16 cellular contexts compared by ENCODE assay signal in the genomic region with DNA sequence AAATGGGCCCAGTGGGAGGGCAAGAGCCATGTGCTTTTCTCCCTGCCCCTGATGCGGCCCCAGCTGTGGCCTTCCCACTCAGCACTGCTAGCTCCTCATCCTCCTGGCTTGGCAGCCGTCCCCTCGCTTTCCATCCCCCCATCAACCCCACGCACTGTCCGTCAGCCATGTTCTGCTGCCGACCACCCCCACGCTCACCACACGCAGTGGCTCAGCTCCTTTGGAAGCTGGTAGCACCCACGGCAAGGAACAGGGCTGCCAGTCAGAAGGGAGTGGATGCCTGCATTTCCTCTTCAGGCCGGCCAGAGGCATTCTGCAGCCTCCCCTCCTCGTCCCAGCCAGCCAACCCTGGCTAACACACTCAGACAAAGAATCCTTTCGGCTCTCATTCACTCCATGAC. TPM values are rescaled to one million over a fixed set of nuclear protein-coding genes. Genes with fewer than 3 reads are reported as not detected.
DNase-seq lines count a peak whose midpoint lies in the region; ATAC-seq and TF ChIP-seq lines count a peak whose summit lies in the region.
"Had no signal": no experiment of that assay in that cellular context is flagged by ENCODE, and none has a peak within 500 bp of the region (broad histone marks: within the 10 kb centered on the region; RNA-seq: fewer than 3 reads in every experiment).

No MANE protein-coding gene starts in this region.

- no peak overlapping the region for H3K4ac ChIP-seq in IMR-90 (ENCODE audit: low read depth, low read length)

- no peak overlapping the region for H3K23ac ChIP-seq in IMR-90 (ENCODE audit: low read depth, low read length)

- H3K4me3 Mint-ChIP-seq in neural progenitor cell = peak overlapping the region; percentile 24
- H3K4me3 Mint-ChIP-seq: HFFc6, immature natural killer cell had no signal

- BruUV-seq in IMR-90 (replicated peaks; lab: Mats Ljungman, UMichigan) = no TSS peak

- no peak overlapping the region for H3K18ac ChIP-seq in IMR-90 (ENCODE audit: low read depth, low read length)

- intact Hi-C loops in IMR-90 (cut with micrococcal nuclease) (no loop called here), colonic mucosa (cut with DNase I) (no loop called here)

- no peak overlapping the region for H2BK120ac ChIP-seq in IMR-90 (ENCODE audit: low read depth, low read length)

- no peak overlapping the region for H3K4me3 ChIP-seq in IMR-90 (ENCODE audit: insufficient read depth, low read depth, low read length)
- no peak overlapping the region for H3K4me3 ChIP-seq in colonic mucosa
- no peak overlapping the region for H3K4me3 ChIP-seq in neural progenitor cell
- H3K4me3 ChIP-seq: smooth muscle cell had no signal

- TF ChIP-seq CTCF in IMR-90 (conservative IDR thresholded peaks at IDR 0.05; ENCODE audit: low read depth, low read length) (no peak), colonic mucosa (IDR thresholded peaks at IDR 0.05) (no peak), neural progenitor cell (IDR thresholded peaks at IDR 0.05) (no peak)

- H3K79me1 ChIP-seq in IMR-90 (ENCODE audit: low read depth in 1 of 2, low read length in 2 of 2) = peaks cover 3 to 69% of the 10 kb centered on the region in 2 experiments; a peak in 3 of 4 replicates

- CTCF ChIA-PET in IMR-90 (lab: Yijun Ruan, JAX) = no interaction called here

- TF ChIP-seq POLR2A in IMR-90 (IDR thresholded peaks at IDR 0.05; ENCODE audit: low read depth, low read length) = no peak

- H3K9me3 ChIP-seq in IMR-90 (ENCODE audit: control insufficient read depth, insufficient read depth, low read length) = no peaks in the 10 kb centered on the region
- H3K9me3 ChIP-seq in colonic mucosa = no peaks in the 10 kb centered on the region
- H3K9me3 ChIP-seq in neural progenitor cell (ENCODE audit: low read depth) = no peaks in the 10 kb centered on the region

- no peak for TF ChIP-seq RAD21 in IMR-90 (IDR thresholded peaks at IDR 0.05; ENCODE audit: low read length)

- peaks cover 15% of the 10 kb centered on the region for H3K4me1 ChIP-seq in IMR-90 (ENCODE audit: control insufficient read depth, insufficient read depth, low read length)
- H3K4me1 ChIP-seq in colonic mucosa = peaks cover 12% of the 10 kb centered on the region
- H3K4me1 ChIP-seq in neural progenitor cell = peaks cover 26% of the 10 kb centered on the region

- in situ Hi-C loops in IMR-90 (cut with MboI; ENCODE audit: low sequenced_read_pairs) = no loop called here

- peak; percentile 37 for DNase-seq in NCI-H2196 treated with DMSO at 0.1 percent for 48 hours (lab: John Stamatoyannopoulos, UW; ENCODE audit: unreplicated experiment)
- DNase-seq in NCI-H2196 (lab: John Stamatoyannopoulos, UW; ENCODE audit: unreplicated experiment) = no peak
- DNase-seq in IMR-90 = no peak
- peak; percentile 15 for DNase-seq in colonic mucosa
- DNase-seq in neural progenitor cell (ENCODE audit: low spot score) = no peak
- no peak for DNase-seq in stimulated activated CD4-positive, alpha-beta T cell treated with anti-CD3 and anti-CD28 coated beads, Interleukin-4, amount 100 ng/mL, for 4 hours
- DNase-seq in activated CD4-positive, alpha-beta T cell treated with anti-CD3 and anti-CD28 coated beads for 48 hours = no peak
- DNase-seq: EL, HFFc6, immature natural killer cell, KBM-7, NCI-H774 had no signal

- peaks cover 55% of the 10 kb centered on the region for H3K36me3 ChIP-seq in IMR-90 (ENCODE audit: control insufficient read depth, insufficient read depth, low read length)
- peaks cover 30% of the 10 kb centered on the region for H3K36me3 ChIP-seq in colonic mucosa
- H3K36me3 ChIP-seq in neural progenitor cell = no peaks in the 10 kb centered on the region

- no peak overlapping the region for H2BK20ac ChIP-seq in IMR-90 (ENCODE audit: low read depth, low read length)

- H3K14ac ChIP-seq in IMR-90 (replicated peaks; ENCODE audit: low read depth, low read length) = no peak overlapping the region

- H4K91ac ChIP-seq in IMR-90 (ENCODE audit: insufficient read depth, low read depth, low read length) = no peak overlapping the region

- peak overlapping the region; percentile 26 for H2AK9ac ChIP-seq in IMR-90 (replicated peaks; ENCODE audit: low read depth, low read length, poor library complexity)

- no peak overlapping the region for H3K9ac ChIP-seq in IMR-90 (ENCODE audit: low read depth, low read length)
- no peak overlapping the region for H3K9ac ChIP-seq in colonic mucosa (ENCODE audit: low read depth in 2 of 2, low read length in 2 of 2)
- no peak overlapping the region for H3K9ac ChIP-seq in neural progenitor cell

- WGBS in IMR-90 (ENCODE audit: extremely low coverage in 2 of 2, insufficient read length in 1 of 2), 2 experiments = 100% methylated on average over 2 of the region's 12 CpGs; no CpG with 5 or more reads in 1 of the 2 experiments

- no peak overlapping the region for H2BK15ac ChIP-seq in IMR-90 (ENCODE audit: low read depth, low read length)

- H3K27ac Mint-ChIP-seq in neural progenitor cell = no peak overlapping the region
- H3K27ac Mint-ChIP-seq: HFFc6, immature natural killer cell had no signal

- dilution Hi-C loops in IMR-90 (cut with HindIII; ENCODE audit: low sequenced_read_pairs, unreplicated experiment) = no loop called here

- H3F3A ChIP-seq in neural progenitor cell (ENCODE audit: low read depth) = no peaks in the 10 kb centered on the region

- no peaks in the 10 kb centered on the region for H3K9me3 Mint-ChIP-seq in neural progenitor cell
- H3K9me3 Mint-ChIP-seq: HFFc6, immature natural killer cell had no signal

- peaks cover 4% of the 10 kb centered on the region for H3K27me3 Mint-ChIP-seq in neural progenitor cell (ENCODE audit: insufficient read depth, low read depth)

- H3K27me3 ChIP-seq in IMR-90 (ENCODE audit: control insufficient read depth, insufficient read depth, low read length) = no peaks in the 10 kb centered on the region
- no peaks in the 10 kb centered on the region for H3K27me3 ChIP-seq in colonic mucosa
- H3K27me3 ChIP-seq in neural progenitor cell = no peaks in the 10 kb centered on the region

- H3K4me2 ChIP-seq in IMR-90 (ENCODE audit: low read depth, low read length) (no peak overlapping the region), neural progenitor cell (no peak overlapping the region)
- H3K4me2 ChIP-seq: smooth muscle cell had no signal

- no peak overlapping the region for H4K8ac ChIP-seq in IMR-90 (ENCODE audit: low read depth in 2 of 2, low read length in 2 of 2)

- peaks cover 16% of the 10 kb centered on the region for H3K4me1 Mint-ChIP-seq in neural progenitor cell

- no peak overlapping the region for H3K56ac ChIP-seq in IMR-90 (ENCODE audit: extremely low read depth, insufficient read depth, low read length)

- ATAC-seq in IMR-90 (ENCODE audit: low read depth) (no peak), GM18870 (IDR thresholded peaks at IDR 0.05; ENCODE audit: unreplicated experiment) (no peak)

- H2AK5ac ChIP-seq in IMR-90 (ENCODE audit: low read depth, low read length) = no peak overlapping the region

- no peak overlapping the region for H3K27ac ChIP-seq in IMR-90 (ENCODE audit: insufficient read depth, low read length)
- H3K27ac ChIP-seq in colonic mucosa = no peak overlapping the region
- H3K27ac ChIP-seq in neural progenitor cell = no peak overlapping the region

- H2AFZ ChIP-seq in IMR-90 (replicated peaks; ENCODE audit: low read length, poor library complexity) = no peak overlapping the region
- H2AFZ ChIP-seq in neural progenitor cell (replicated peaks) = no peak overlapping the region

- peaks cover 10% of the 10 kb centered on the region; the same call in 1 of the 2 replicates for H3K9me1 ChIP-seq in IMR-90 (ENCODE audit: insufficient read depth, low read length)

- no peak overlapping the region for H4K5ac ChIP-seq in IMR-90 (ENCODE audit: low read depth, low read length)

- POLR2A ChIA-PET in IMR-90 (lab: Charles Lee; ENCODE audit: unreplicated experiment) = no interaction called here

- H4K20me1 ChIP-seq in IMR-90 (ENCODE audit: insufficient read depth, low read length) = peaks cover 64% of the 10 kb centered on the region
- H4K20me1 ChIP-seq in neural progenitor cell (ENCODE audit: low read depth) = peaks cover 50% of the 10 kb centered on the region

- H2BK5ac ChIP-seq in IMR-90 (ENCODE audit: low read depth, low read length, poor library complexity, severe bottlenecking) = no peak overlapping the region

- peaks cover 42% of the 10 kb centered on the region for H3K79me2 ChIP-seq in neural progenitor cell (ENCODE audit: low read depth)

- peaks cover 25% of the 10 kb centered on the region for H3K36me3 Mint-ChIP-seq in neural progenitor cell

TF ChIP-seq in IMR-90, 13 proteins besides CTCF, POLR2A, EP300 and RAD21 (continues in another document):
- TF ChIP-seq FOS (IDR thresholded peaks at IDR 0.05; ENCODE audit: low read depth, low read length) (no peak), BHLHE40 (IDR thresholded peaks at IDR 0.05; ENCODE audit: low read depth, low read length) (no peak), MAZ (IDR thresholded peaks at IDR 0.05; ENCODE audit: borderline replicate concordance, low read depth, low read length) (no peak), SMC3 (IDR thresholded peaks at IDR 0.05; ENCODE audit: low read depth, low read length) (no peak)

RNA-seq across cellular contexts. Expression of a gene that starts 6.3 kb away (rescaled TPM):
- total RNA-seq in IMR-90 (2012; rRNA removed) (91.6 and 197 TPM in 2 replicates), colonic mucosa (100 to 1,000 TPM; 309 to 444 TPM), neural progenitor cell (ENCODE audit: low replicate concordance) (373 and 403 TPM in 2 replicates)
- 467 and 501 TPM in 2 replicates for polyA plus RNA-seq in IMR-90 (2012; rRNA removed)
- 414 and 485 TPM in 2 replicates for polyA plus RNA-seq in IMR-90 (2012; cell fraction: cytosol; rRNA removed)
- 233 and 354 TPM in 2 replicates for polyA plus RNA-seq in IMR-90 (2012; cell fraction: nucleus; rRNA removed; ENCODE audit: low replicate concordance)

RNA-seq across cellular contexts. Expression of a gene that starts 17.4 kb away (rescaled TPM):
- total RNA-seq in IMR-90 (2012; rRNA removed) (0.54 and 0.56 TPM in 2 replicates), colonic mucosa (under 1 TPM; 0.82 TPM), neural progenitor cell (ENCODE audit: low replicate concordance) (not detected in 2 replicates)
- polyA plus RNA-seq in IMR-90 (2012; rRNA removed) = 4.9 and 5.3 TPM in 2 replicates
- polyA plus RNA-seq in IMR-90 (2012; cell fraction: cytosol; rRNA removed) = 2.8 and 7.8 TPM in 2 replicates
- polyA plus RNA-seq in IMR-90 (2012; cell fraction: nucleus; rRNA removed; ENCODE audit: low replicate concordance) = 18.1 and 39.4 TPM in 2 replicates
- total RNA-seq: SK-MEL-5 had no signal

RNA-seq across cellular contexts. Expression of a gene that starts 28.6 kb away (rescaled TPM):
- total RNA-seq in IMR-90 (2012; rRNA removed) = not detected in 2 replicates
- not detected in 2 replicates for polyA plus RNA-seq in IMR-90 (2012; rRNA removed)
- polyA plus RNA-seq in IMR-90 (2012; cell fraction: cytosol; rRNA removed) = not detected in 2 replicates
- polyA plus RNA-seq in IMR-90 (2012; cell fraction: nucleus; rRNA removed; ENCODE audit: low replicate concordance) = not detected in 2 replicates
- total RNA-seq in colonic mucosa = not detected
- not detected in 2 replicates for total RNA-seq in neural progenitor cell (ENCODE audit: low replicate concordance)
- total RNA-seq: fibroblast of lung, HFFc6, SK-MEL-5, smooth muscle cell had no signal
- polyA plus RNA-seq: fibroblast of lung, immature natural killer cell had no signal

RNA-seq across cellular contexts. Expression of a gene that starts 53.5 kb away (rescaled TPM):
- total RNA-seq in IMR-90 (2012; rRNA removed) (1.6 and 1.9 TPM in 2 replicates), colonic mucosa (1 to 10 TPM; 1.6 to 5.3 TPM), neural progenitor cell (ENCODE audit: low replicate concordance) (0.75 and 2.2 TPM in 2 replicates)
- polyA plus RNA-seq in IMR-90 (2012; rRNA removed) = 4.9 and 5.7 TPM in 2 replicates
- polyA plus RNA-seq in IMR-90 (2012; cell fraction: cytosol; rRNA removed) = 3.0 and 6.6 TPM in 2 replicates
- polyA plus RNA-seq in IMR-90 (2012; cell fraction: nucleus; rRNA removed; ENCODE audit: low replicate concordance) = 6.5 and 7.5 TPM in 2 replicates
- polyA plus RNA-seq: immature natural killer cell had no signal

Comparison
In these comparisons a context has a peak if more than half of its experiments do, and no peak if none do; other contexts are left out.
1. DNase-seq: peak in NCI-H2196 treated with DMSO at 0.1 percent for 48 hours (single experiment) and colonic mucosa (single experiment); none in NCI-H2196 (single experiment), IMR-90 (single experiment), neural progenitor cell (single experiment), stimulated activated CD4-positive, alpha-beta T cell treated with anti-CD3 and anti-CD28 coated beads, Interleukin-4, amount 100 ng/mL, for 4 hours (0 of 2) and activated CD4-positive, alpha-beta T cell treated with anti-CD3 and anti-CD28 coated beads for 48 hours (single experiment).